Comparison of ENCODE assay signal across 24 cellular contexts in the genomic region with DNA sequence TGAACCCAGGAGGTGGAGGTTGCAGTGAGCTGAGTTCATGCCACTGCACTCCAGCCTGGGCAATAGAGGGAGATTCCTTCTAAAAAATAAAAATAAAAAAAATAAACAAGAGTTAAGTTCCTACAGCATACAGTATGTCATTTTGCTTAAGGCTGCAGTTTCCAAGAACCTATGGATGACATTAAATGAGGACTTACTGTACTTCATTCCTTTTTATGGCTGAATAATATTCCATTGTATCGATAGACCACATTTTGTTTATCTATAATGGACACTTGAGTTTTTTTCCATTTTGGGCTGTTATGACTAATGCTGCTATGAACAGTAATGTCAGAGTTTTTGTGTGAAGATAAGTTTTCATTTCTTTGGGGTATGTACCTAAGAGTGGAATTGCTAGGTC. TPM values are rescaled to one million over a fixed set of nuclear protein-coding genes. Genes with fewer than 3 reads are reported as not detected.
DNase-seq lines count a peak whose midpoint lies in the region; ATAC-seq, FAIRE-seq and TF ChIP-seq lines count a peak whose summit lies in the region.
"Had no signal": no experiment of that assay in that cellular context is flagged by ENCODE, and none has a peak within 500 bp of the region (broad histone marks: within the 10 kb centered on the region; RNA-seq: fewer than 3 reads in every experiment).

No MANE protein-coding gene starts in this region.

- H3K4me2 ChIP-seq in OCI-LY7 (ENCODE audit: low read length) = no peak overlapping the region
- H3K4me2 ChIP-seq in K562 (ENCODE audit: insufficient read depth, low read length) = no peak overlapping the region
- H3K4me2 ChIP-seq: A549; BLaER1 treated with 17β-estradiol and CSF1 and Interleukin-3, amounts not matched to agents 10 nM and 100 nM had no signal

- FAIRE-seq in K562 (lab: Jason Lieb, UNC) = no peak
- FAIRE-seq: A549, D721Med, G401.6, GM12891, GM18507 had no signal

- in situ Hi-C loops in K562 (cut with MboI) = no loop called here

- TF ChIP-seq POLR2A in K562 (conservative IDR thresholded peaks at IDR 0.05) (no peak), stomach (IDR thresholded peaks at IDR 0.05) (no peak)

- DNase-seq in activated CD4-positive, alpha-beta T cell treated with anti-CD3 and anti-CD28 coated beads for 36 hours = no peak
- no peak for DNase-seq in activated CD4-positive, alpha-beta T cell treated with anti-CD3 and anti-CD28 coated beads, Interleukin-2, amount 50 U/mL, for 1 hour
- DNase-seq in OCI-LY7 (ENCODE audit: low spot score) = no peak
- no peak for DNase-seq in K562 (ENCODE audit: extremely low read depth in 1 of 4, low spot score in 3 of 4)
- no peak for DNase-seq in stomach
- DNase-seq: AML-193; Caco-2; Calu3; CD4-positive, alpha-beta T cell; CD8-positive, alpha-beta T cell; DMS79 treated with DMSO at 0.1 percent for 48 hours; GF-D8 had no signal

- no peak overlapping the region for H3K9ac ChIP-seq in K562 (ENCODE audit: insufficient read depth in 1 of 2, low read depth in 2 of 2, low read length in 2 of 2)
- H3K9ac ChIP-seq: BLaER1 treated with 17β-estradiol and CSF1 and Interleukin-3, amounts not matched to agents 10 nM and 100 nM had no signal

- H3K27me3 Mint-ChIP-seq in activated CD4-positive, alpha-beta T cell treated with anti-CD3 and anti-CD28 coated beads for 36 hours = no peaks in the 10 kb centered on the region
- H3K27me3 Mint-ChIP-seq: CD4-positive, alpha-beta T cell had no signal

- no peaks in the 10 kb centered on the region for H3K9me2 ChIP-seq in OCI-LY7 (ENCODE audit: insufficient read depth, low read length)

- no peak for TF ChIP-seq RAD21 in K562 (CRISPR knock-in tag; conservative IDR thresholded peaks at IDR 0.05 in 1 of 2, IDR thresholded peaks at IDR 0.05 in 1 of 2)

- TF ChIP-seq CTCF in OCI-LY7 (conservative IDR thresholded peaks at IDR 0.05; ENCODE audit: low read length) (no peak), K562 (IDR thresholded peaks at IDR 0.05 in 2 of 3, conservative IDR thresholded peaks at IDR 0.05 in 1 of 3; ENCODE audit: insufficient read depth in 2 of 3, low read depth in 1 of 3, low read length in 3 of 3) (no peak), stomach (IDR thresholded peaks at IDR 0.05) (no peak)

- no peaks in the 10 kb centered on the region for H3K4me1 Mint-ChIP-seq in activated CD4-positive, alpha-beta T cell treated with anti-CD3 and anti-CD28 coated beads for 36 hours
- H3K4me1 Mint-ChIP-seq: B cell had no signal

- H3K4me3 Mint-ChIP-seq in activated CD4-positive, alpha-beta T cell treated with anti-CD3 and anti-CD28 coated beads for 36 hours = no peak overlapping the region
- H3K4me3 Mint-ChIP-seq: B cell; CD4-positive, alpha-beta T cell; CD8-positive, alpha-beta T cell had no signal

- peaks cover under 1% of the 10 kb centered on the region for H3K9me3 Mint-ChIP-seq in activated CD4-positive, alpha-beta T cell treated with anti-CD3 and anti-CD28 coated beads for 36 hours (ENCODE audit: low read depth)
- H3K9me3 Mint-ChIP-seq: CD4-positive, alpha-beta T cell had no signal

- H3K9me3 ChIP-seq in OCI-LY7 (ENCODE audit: low read length) (peaks cover 9% of the 10 kb centered on the region), K562 (replicated peaks; ENCODE audit: control insufficient read depth, insufficient read depth, low read depth, low read length) (no peaks in the 10 kb centered on the region; the same call in 1 of the 2 replicates), stomach (peaks cover 0 to 3% (median 1%) of the 10 kb centered on the region in 4 donors)
- H3K9me3 ChIP-seq: Caco-2 had no signal

- H3K27ac ChIP-seq in OCI-LY7 (ENCODE audit: low read depth, low read length, poor library complexity, severe bottlenecking) (peak overlapping the region; percentile 37), K562 (ENCODE audit: extremely low read depth, low read depth, low read length) (no peak overlapping the region), stomach (no peak overlapping the region)
- H3K27ac ChIP-seq: 22Rv1; A549; BLaER1 treated with 17β-estradiol and CSF1 and Interleukin-3, amounts not matched to agents 10 nM and 100 nM; C4-2B had no signal

- ATAC-seq in activated CD4-positive, alpha-beta T cell treated with anti-CD3 and anti-CD28 coated beads for 36 hours = peak; percentile 23
- ATAC-seq in K562 = no peak
- ATAC-seq in GM21390 (IDR thresholded peaks at IDR 0.05; ENCODE audit: unreplicated experiment) = no peak
- ATAC-seq: A549; CD8-positive, alpha-beta T cell had no signal

- 0% methylated on average over 1 of the region's 1 CpG for WGBS in K562 (ENCODE audit: insufficient coverage, low coverage, missing lambda C conversion rate)
- WGBS in stomach, 5 donors = 87 to 98% (median 96%) methylated on average over 1 of the region's 1 CpG

- no peaks in the 10 kb centered on the region for H3K36me3 Mint-ChIP-seq in activated CD4-positive, alpha-beta T cell treated with anti-CD3 and anti-CD28 coated beads for 36 hours (ENCODE audit: low read depth)
- H3K36me3 Mint-ChIP-seq: CD8-positive, alpha-beta T cell had no signal

- H3K4me3 ChIP-seq in OCI-LY7 (ENCODE audit: low read depth, low read length, poor library complexity, severe bottlenecking) = no peak overlapping the region
- no peak overlapping the region for H3K4me3 ChIP-seq in K562
- no peak overlapping the region for H3K4me3 ChIP-seq in stomach
- H3K4me3 ChIP-seq: A549; BLaER1 treated with 17β-estradiol and CSF1 and Interleukin-3, amounts not matched to agents 10 nM and 100 nM had no signal

- CTCF ChIA-PET in activated CD4-positive, alpha-beta T cell treated with anti-CD3 and anti-CD28 coated beads for 36 hours (lab: Charles Lee) = interaction anchor here (0.5 to 1.2 kb wide), 3 partner anchors 56 to 845 kb away, joined by 3 to 5 read pairs (median 3); no protein-coding TSS in a partner anchor
- CTCF ChIA-PET in OCI-LY7 (lab: Charles Lee; ENCODE audit: unreplicated experiment) (interaction anchor here (0.6 kb wide), 1 partner anchor 10 kb away, joined by 4 read pairs; no protein-coding TSS in a partner anchor), K562 (lab: Yijun Ruan, JAX; ENCODE audit: low intra/inter-chr PET ratio) (no interaction called here)

- H3K4me1 ChIP-seq in OCI-LY7 (ENCODE audit: insufficient read depth, low read length, poor library complexity, severe bottlenecking) (peaks cover 57% of the 10 kb centered on the region), K562 (replicated peaks in 1 of 2; ENCODE audit: control insufficient read depth in 2 of 2, insufficient read depth in 2 of 2, low read length in 2 of 2) (peaks cover 0 to 15% of the 10 kb centered on the region in 2 experiments; a peak in 1 of 5 replicates), stomach (no peaks in the 10 kb centered on the region)
- H3K4me1 ChIP-seq: A549, Caco-2 had no signal

- H3K9me1 ChIP-seq in K562 (ENCODE audit: control insufficient read depth, insufficient read depth, low read length) = peaks cover 2% of the 10 kb centered on the region

- POLR2A ChIA-PET in activated CD4-positive, alpha-beta T cell treated with anti-CD3 and anti-CD28 coated beads for 36 hours (lab: Charles Lee) = no interaction called here
- POLR2A ChIA-PET in OCI-LY7 (lab: Charles Lee) (no interaction called here), K562 (lab: Yijun Ruan, JAX) (no interaction called here)

- peaks cover 22 to 46% of the 10 kb centered on the region in 2 experiments; a peak in 4 of 5 replicates for H3K27me3 ChIP-seq in K562 (ENCODE audit: control insufficient read depth in 2 of 2, insufficient read depth in 2 of 2, low read length in 2 of 2)
- H3K27me3 ChIP-seq in stomach = peaks cover 0 to 41% (median 0%) of the 10 kb centered on the region in 3 donors
- H3K27me3 ChIP-seq: BLaER1 treated with 17β-estradiol and CSF1 and Interleukin-3, amounts not matched to agents 10 nM and 100 nM had no signal

- H3K79me2 ChIP-seq in OCI-LY7 (ENCODE audit: insufficient read depth, low read depth, low read length) (no peaks in the 10 kb centered on the region; the same call in 1 of the 2 replicates), K562 (ENCODE audit: control insufficient read depth, insufficient read depth, low read length) (no peaks in the 10 kb centered on the region)

- no peak overlapping the region for H3K27ac Mint-ChIP-seq in activated CD4-positive, alpha-beta T cell treated with anti-CD3 and anti-CD28 coated beads for 36 hours
- H3K27ac Mint-ChIP-seq: B cell; CD4-positive, alpha-beta T cell; CD8-positive, alpha-beta T cell had no signal

- no peak for TF ChIP-seq EP300 in K562 (IDR thresholded peaks at IDR 0.05; ENCODE audit: low read length)
- TF ChIP-seq EP300 in stomach (IDR thresholded peaks at IDR 0.05) = no peak

- intact Hi-C loops in activated CD4-positive, alpha-beta T cell treated with anti-CD3 and anti-CD28 coated beads for 36 hours (cut with DNase I, micrococcal nuclease) = no loop called here
- intact Hi-C loops in OCI-LY7 (cut with micrococcal nuclease; ENCODE audit: unreplicated experiment) (no loop called here), K562 (cut with micrococcal nuclease) (no loop called here), stomach (cut with DNase I; ENCODE audit: low total_unique reads) (no loop called here)

- H4K20me1 ChIP-seq in OCI-LY7 (ENCODE audit: insufficient read depth, low read length) (no peaks in the 10 kb centered on the region), K562 (replicated peaks; ENCODE audit: control insufficient read depth, insufficient read depth, low read length) (peaks cover 10% of the 10 kb centered on the region; the same call in 1 of the 2 replicates)

- H2AFZ ChIP-seq in OCI-LY7 (ENCODE audit: low read length) (no peak overlapping the region), K562 (ENCODE audit: low read depth, low read length) (no peak overlapping the region)

- peaks cover 93% of the 10 kb centered on the region for H3K36me3 ChIP-seq in OCI-LY7 (ENCODE audit: insufficient read depth, low read length)
- no peaks in the 10 kb centered on the region for H3K36me3 ChIP-seq in K562 (ENCODE audit: control insufficient read depth, insufficient read depth, low read length)
- peaks cover 0 to 10% (median 0%) of the 10 kb centered on the region in 4 donors for H3K36me3 ChIP-seq in stomach

- no TSS peak for BruUV-seq in OCI-LY7 (replicated peaks; lab: Mats Ljungman, UMichigan)
- no TSS peak for BruUV-seq in K562 (replicated peaks; lab: Mats Ljungman, UMichigan)

RNA-seq across cellular contexts. Expression of a gene that starts 17.4 kb away (rescaled TPM):
- 10 to 100 TPM in 1 of 2 experiments, 1 to 10 TPM in 1; 9.0 to 10.6 TPM for total RNA-seq in activated CD4-positive, alpha-beta T cell treated with anti-CD3 and anti-CD28 coated beads for 36 hours
- total RNA-seq in OCI-LY7 (2014; rRNA removed; shearing (Covaris generic)) = 69.1 and 89.1 TPM in 2 replicates
- total RNA-seq in OCI-LY7 (2022) (67.5 and 74.4 TPM in 2 replicates), K562 (2014; rRNA removed) (0.08 and 0.14 TPM in 2 replicates), K562 (2014; rRNA removed; fragmentation: Illumina TruSeq; extraction: Trizol) (not detected in 2 replicates), K562 (2015; rRNA removed; fragmentation: Illumina TruSeq; extraction: Trizol) (not detected in 2 replicates), K562 (2021) (0.16 TPM in 1 of 2 replicates, not detected in the other), stomach (10 to 100 TPM in 3 of 5 donors, 1 to 10 TPM in 2; 8.8 to 62.0 (median 47.3) TPM)
- 0.30 TPM in 1 of 2 replicates, not detected in the other for total RNA-seq in K562 (2011; cell fraction: chromatin; rRNA removed; ENCODE audit: low replicate concordance)
- 0.17 TPM in 1 of 2 replicates, not detected in the other for total RNA-seq in K562 (2011; cell fraction: nucleolus; rRNA removed)
- not detected in 2 replicates for total RNA-seq in K562 (2011; cell fraction: nucleoplasm; rRNA removed)
- polyA plus RNA-seq in K562 (2011; rRNA removed) (0.06 TPM in 1 of 2 replicates, not detected in the other), K562 (2014; fragmentation: Illumina TruSeq; extraction: Trizol) (not detected in 2 replicates), K562 (2014; fragmentation: Nextera tagmentation; extraction: Ambion mirVana) (not detected), K562 (2014; rRNA removed) (not detected in 2 replicates), stomach (10 to 100 TPM in 2 of 3 donors, 1 to 10 TPM in 1; 3.0 to 28.9 (median 18.8) TPM)
- 0.03 TPM in 1 of 2 replicates, not detected in the other for polyA plus RNA-seq in K562 (2011; cell fraction: cytosol; rRNA removed)
- 0.07 and 0.18 TPM in 2 replicates for polyA plus RNA-seq in K562 (2011; cell fraction: nucleus; rRNA removed)
- polyA plus RNA-seq in K562 (2012) = 0.04 TPM in 1 of 2 replicates, not detected in the other
- polyA minus RNA-seq in K562 (2011; rRNA and poly(A)+ RNA removed) = not detected in 2 replicates
- not detected in 2 replicates for polyA minus RNA-seq in K562 (2011; cell fraction: cytosol; rRNA and poly(A)+ RNA removed)
- polyA minus RNA-seq in K562 (2011; cell fraction: nucleus; rRNA and poly(A)+ RNA removed) = not detected in 2 replicates
- total RNA-seq: A172, Caco-2 had no signal
- polyA plus RNA-seq: BJ had no signal

RNA-seq across cellular contexts. Expression of a gene that starts 31.4 kb away (rescaled TPM):
- total RNA-seq in activated CD4-positive, alpha-beta T cell treated with anti-CD3 and anti-CD28 coated beads for 36 hours = 1 to 10 TPM in 1 of 2 experiments, under 1 TPM in 1; 0.86 to 1.1 TPM
- total RNA-seq in OCI-LY7 (2014; rRNA removed; shearing (Covaris generic)) = 14.0 and 26.9 TPM in 2 replicates
- total RNA-seq in OCI-LY7 (2022) (37.4 and 39.2 TPM in 2 replicates), K562 (2014; rRNA removed) (not detected in 2 replicates), K562 (2014; rRNA removed; fragmentation: Illumina TruSeq; extraction: Trizol) (not detected in 2 replicates), K562 (2015; rRNA removed; fragmentation: Illumina TruSeq; extraction: Trizol) (not detected in 2 replicates), K562 (2021) (not detected in 2 replicates), stomach (1 to 10 TPM in 1 of 5 donors, not detected in 4; 5.7 TPM)
- total RNA-seq in K562 (2011; cell fraction: chromatin; rRNA removed; ENCODE audit: low replicate concordance) = not detected in 2 replicates
- total RNA-seq in K562 (2011; cell fraction: nucleolus; rRNA removed) = not detected in 2 replicates
- total RNA-seq in K562 (2011; cell fraction: nucleoplasm; rRNA removed) = not detected in 2 replicates
- polyA plus RNA-seq in K562 (2011; rRNA removed) (not detected in 2 replicates), K562 (2014; fragmentation: Illumina TruSeq; extraction: Trizol) (not detected in 2 replicates), K562 (2014; fragmentation: Nextera tagmentation; extraction: Ambion mirVana) (not detected), K562 (2014; rRNA removed) (not detected in 2 replicates), stomach (1 to 10 TPM in 1 of 3 donors, under 1 TPM in 2; 0.44 to 2.6 (median 0.70) TPM)
- polyA plus RNA-seq in K562 (2011; cell fraction: cytosol; rRNA removed) = not detected in 2 replicates
- polyA plus RNA-seq in K562 (2011; cell fraction: nucleus; rRNA removed) = not detected in 2 replicates
- 0.14 and 0.17 TPM in 2 replicates for polyA plus RNA-seq in K562 (2012)
- polyA minus RNA-seq in K562 (2011; rRNA and poly(A)+ RNA removed) = not detected in 2 replicates
- polyA minus RNA-seq in K562 (2011; cell fraction: cytosol; rRNA and poly(A)+ RNA removed) = not detected in 2 replicates
- not detected in 2 replicates for polyA minus RNA-seq in K562 (2011; cell fraction: nucleus; rRNA and poly(A)+ RNA removed)
- polyA plus RNA-seq: BJ had no signal

Comparison
In these comparisons a context has a peak if more than half of its experiments do, and no peak if none do; other contexts are left out.
1. RNA of a gene that starts 17.4 kb away (total RNA-seq): 67.5 to 89.1 TPM in OCI-LY7, 8.8 to 62.0 TPM in stomach and 9.0 to 10.6 TPM in activated CD4-positive, alpha-beta T cell treated with anti-CD3 and anti-CD28 coated beads for 36 hours; 0.08 to 0.30 TPM in K562; every median in the first group is over 4 times any median in the second.